8 cellular contexts compared by ENCODE assay signal in genomic region chr19:41323023-41323422, GRCh38. TPM values are rescaled to one million over a fixed set of nuclear protein-coding genes. Genes with fewer than 3 reads are reported as not detected.
A peak's percentile ranks its signal among the peaks of the same experiment; 100 is the strongest.
DNase-seq lines count a peak whose midpoint lies in the region; ATAC-seq and TF ChIP-seq lines count a peak whose summit lies in the region.

No MANE protein-coding gene starts in this region.

- H3K36me3 Mint-ChIP-seq in WTC11, result peaks cover 9% of the 10 kb centered on the region

- peaks cover 59 to 70% (median 69%) of the 10 kb centered on the region in 3 donors for H3K4me1 ChIP-seq in skeletal muscle tissue (ENCODE audit: control insufficient read depth in 3 of 3, insufficient read depth in 3 of 3, low read length in 3 of 3)

- H3K36me3 ChIP-seq in skeletal muscle tissue (ENCODE audit: control insufficient read depth in 3 of 3, insufficient read depth in 3 of 3, low read length in 3 of 3), result peaks cover 31 to 44% (median 35%) of the 10 kb centered on the region in 3 donors

- no peaks in the 10 kb centered on the region for H3K27me3 ChIP-seq in skeletal muscle tissue (ENCODE audit: control insufficient read depth in 3 of 3, insufficient read depth in 3 of 3, low read length in 3 of 3)

- no peaks in the 10 kb centered on the region for H3K9me3 Mint-ChIP-seq in WTC11

- peaks cover 52% of the 10 kb centered on the region for H3K4me1 Mint-ChIP-seq in WTC11

- H3K9me3 ChIP-seq in skeletal muscle tissue (ENCODE audit: control insufficient read depth in 3 of 3, low read length in 3 of 3), result no peaks in the 10 kb centered on the region

- POLR2A ChIA-PET in WTC11 (lab: Charles Lee), result no interaction called here

- peak overlapping the region; percentile 63 for H3K27ac Mint-ChIP-seq in WTC11

- H3K27ac ChIP-seq in skeletal muscle tissue (ENCODE audit: low read depth, low read length), result peak overlapping the region; percentile 89

- H3K4me3 Mint-ChIP-seq in WTC11, result no peak overlapping the region

- ATAC-seq in WTC11, result no peak

- CTCF ChIA-PET in WTC11 (lab: Charles Lee), result interaction anchor here (1.5 to 3.4 kb wide), 5 partner anchors 8 to 248 kb away, joined by 7 to 66 read pairs (median 15); partner anchors contain the start of gene TGFB1

- no peak for TF ChIP-seq CTCF in WTC11 (IDR thresholded peaks at IDR 0.05)

- peak overlapping the region in 2 of 3 donors; percentile 20 to 64 for H3K9ac ChIP-seq in skeletal muscle tissue (ENCODE audit: low read depth in 1 of 3, low read length in 3 of 3)

- H3K4me3 ChIP-seq in skeletal muscle tissue (ENCODE audit: low read length in 3 of 3), result no peak overlapping the region

- DNase-seq in GM03348 (ENCODE audit: low spot score) (peak; percentile 37), WTC11 (ENCODE audit: low spot score) (no peak), glomerular visceral epithelial cell (ENCODE audit: extremely low spot score) (peak; percentile 65), NCI-H1436 (lab: John Stamatoyannopoulos, UW) (no peak), D341Med (ENCODE audit: low spot score) (no peak), cerebellum (ENCODE audit: low spot score) (no peak), SK-N-DZ (ENCODE audit: low spot score) (no peak)

- H3K27me3 Mint-ChIP-seq in WTC11 (ENCODE audit: low read depth), result no peaks in the 10 kb centered on the region; the same call in 1 of the 2 replicates

TF ChIP-seq in WTC11, 78 proteins besides CTCF, POLR2A, EP300 and RAD21:
- TF ChIP-seq ESRRA (CRISPR knock-in tag; IDR thresholded peaks at IDR 0.05; ENCODE audit: borderline replicate concordance), result no peak
- TF ChIP-seq ZNF219 (CRISPR knock-in tag; IDR thresholded peaks at IDR 0.05; ENCODE audit: borderline replicate concordance), result no peak
- TF ChIP-seq TEAD1 (CRISPR knock-in tag; IDR thresholded peaks at IDR 0.05), result no peak
- no peak for TF ChIP-seq PREB (CRISPR knock-in tag; IDR thresholded peaks at IDR 0.05; ENCODE audit: borderline replicate concordance)
- no peak for TF ChIP-seq TCF7 (CRISPR knock-in tag; IDR thresholded peaks at IDR 0.05; ENCODE audit: low read depth)
- no peak for TF ChIP-seq ZNF396 (CRISPR knock-in tag; IDR thresholded peaks at IDR 0.05; ENCODE audit: borderline replicate concordance)
- no peak for TF ChIP-seq NFE2L1 (CRISPR knock-in tag; IDR thresholded peaks at IDR 0.05)
- no peak for TF ChIP-seq GABPB1 (CRISPR knock-in tag; IDR thresholded peaks at IDR 0.05)
- no peak for TF ChIP-seq CREM (CRISPR knock-in tag; IDR thresholded peaks at IDR 0.05)
- TF ChIP-seq TEAD4 (CRISPR knock-in tag; IDR thresholded peaks at IDR 0.05), result no peak

RNA-seq across cellular contexts. Expression of gene CCDC97, which starts 13.1 kb away (rescaled TPM):
- total RNA-seq in WTC11 (2021) (29.7 to 31.4 TPM (median 30.8 TPM) in 3 replicates), skeletal muscle tissue (8.9 TPM), cerebellum (8.3 TPM)
- polyA plus RNA-seq in SK-N-DZ (2014; cell fraction: cytosol; rRNA removed), result 7.1 and 8.5 TPM in 2 replicates
- 5.3 and 5.6 TPM in 2 replicates for polyA plus RNA-seq in SK-N-DZ (2014; cell fraction: nucleus; rRNA removed)

RNA-seq across cellular contexts. Expression of gene TGFB1, which starts 30.7 kb away (rescaled TPM):
- total RNA-seq in WTC11 (2021) (10.4 to 11.8 TPM (median 11.0 TPM) in 3 replicates), skeletal muscle tissue (3.1 TPM), cerebellum (1.7 TPM)
- polyA plus RNA-seq in SK-N-DZ (2014; cell fraction: cytosol; rRNA removed), result 6.3 and 8.1 TPM in 2 replicates
- 1.8 and 9.6 TPM in 2 replicates for polyA plus RNA-seq in SK-N-DZ (2014; cell fraction: nucleus; rRNA removed)

RNA-seq across cellular contexts. Expression of gene B9D2, which starts 40.9 kb away (rescaled TPM):
- total RNA-seq in WTC11 (2021) (4.5 to 6.3 TPM (median 4.7 TPM) in 3 replicates), skeletal muscle tissue (2.1 TPM), cerebellum (2.4 TPM)
- 6.4 and 15.3 TPM in 2 replicates for polyA plus RNA-seq in SK-N-DZ (2014; cell fraction: cytosol; rRNA removed)
- polyA plus RNA-seq in SK-N-DZ (2014; cell fraction: nucleus; rRNA removed), result 5.4 and 8.1 TPM in 2 replicates

RNA-seq across cellular contexts. Expression of gene TMEM91, which starts 53.3 kb away (rescaled TPM):
- total RNA-seq in WTC11 (2021), result 5.3 to 6.0 TPM (median 5.3 TPM) in 3 replicates
- total RNA-seq in skeletal muscle tissue, result 2.1 TPM
- total RNA-seq in cerebellum, result 5.6 TPM
- polyA plus RNA-seq in SK-N-DZ (2014; cell fraction: cytosol; rRNA removed), result 0.97 and 2.2 TPM in 2 replicates
- 9.4 and 13.1 TPM in 2 replicates for polyA plus RNA-seq in SK-N-DZ (2014; cell fraction: nucleus; rRNA removed)

RNA-seq across cellular contexts. Expression of gene HNRNPUL1, which starts 58.9 kb away (rescaled TPM):
- total RNA-seq in WTC11 (2021), result 246 to 282 TPM (median 257 TPM) in 3 replicates
- total RNA-seq in skeletal muscle tissue, result 68.4 TPM
- total RNA-seq in cerebellum, result 77.0 TPM
- polyA plus RNA-seq in SK-N-DZ (2014; cell fraction: cytosol; rRNA removed), result 128 and 132 TPM in 2 replicates
- polyA plus RNA-seq in SK-N-DZ (2014; cell fraction: nucleus; rRNA removed), result 50.4 and 50.6 TPM in 2 replicates

Comparison
In these comparisons a context has a peak if more than half of its experiments do, and no peak if none do; other contexts are left out.
1. DNase-seq: peak in GM03348 (single experiment) and glomerular visceral epithelial cell (single experiment); none in WTC11 (single experiment), NCI-H1436 (single experiment), D341Med (single experiment), cerebellum (single experiment) and SK-N-DZ (single experiment).